Comparison of ENCODE assay signal across 11 cellular contexts in the genomic region with DNA sequence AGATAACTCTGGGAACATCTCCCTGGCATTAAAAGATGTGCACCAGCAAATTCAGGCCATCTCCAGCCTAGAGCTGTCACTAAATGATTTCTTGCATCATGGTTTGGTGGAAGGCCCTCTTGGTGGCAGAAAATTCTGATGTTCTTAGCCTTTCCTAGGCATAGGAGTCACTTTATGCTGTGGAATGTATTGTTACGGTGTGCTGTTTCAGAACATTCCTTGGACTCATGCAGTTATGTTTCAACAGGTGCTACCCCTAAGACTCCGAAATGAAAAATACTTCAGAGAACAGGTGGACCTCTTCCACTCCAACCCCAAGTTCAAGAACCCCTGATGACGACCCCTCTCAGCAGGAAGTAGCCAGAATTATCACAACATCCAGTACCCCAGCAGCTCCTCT. TPM values are rescaled to one million over a fixed set of nuclear protein-coding genes. Genes with fewer than 3 reads are reported as not detected.
A peak's percentile ranks its signal among the peaks of the same experiment; 100 is the strongest.
DNase-seq lines count a peak whose midpoint lies in the region; ATAC-seq and TF ChIP-seq lines count a peak whose summit lies in the region.
"Had no signal": no experiment of that assay in that cellular context is flagged by ENCODE, and none has a peak within 500 bp of the region (broad histone marks: within the 10 kb centered on the region; RNA-seq: fewer than 3 reads in every experiment).

No MANE protein-coding gene starts in this region.

- H3K4me1 ChIP-seq in cardiac muscle cell (ENCODE audit: low read depth) (no peaks in the 10 kb centered on the region), adipocyte (ENCODE audit: control insufficient read depth, insufficient read depth, low read length) (peaks cover 29% of the 10 kb centered on the region), lower lobe of right lung (peaks cover 7% of the 10 kb centered on the region)

- H3K27ac ChIP-seq in cardiac muscle cell, result no peak overlapping the region
- no peak overlapping the region for H3K27ac ChIP-seq in lower lobe of right lung

- H3K36me3 Mint-ChIP-seq in type B pancreatic cell, result no peaks in the 10 kb centered on the region
- H3K36me3 Mint-ChIP-seq: activated naive CD4-positive, alpha-beta T cell treated with anti-CD3 and anti-CD28 coated beads, Interleukin-2, amount 50 U/mL, for 24 hours; CD4-positive, alpha-beta memory T cell had no signal

- no peaks in the 10 kb centered on the region for H3K27me3 Mint-ChIP-seq in type B pancreatic cell
- H3K27me3 Mint-ChIP-seq: activated naive CD4-positive, alpha-beta T cell treated with anti-CD3 and anti-CD28 coated beads, Interleukin-2, amount 50 U/mL, for 24 hours; CD4-positive, alpha-beta memory T cell had no signal

- H3K4me3 Mint-ChIP-seq in type B pancreatic cell, result no peak overlapping the region
- H3K4me3 Mint-ChIP-seq: activated naive CD4-positive, alpha-beta T cell treated with anti-CD3 and anti-CD28 coated beads, Interleukin-2, amount 50 U/mL, for 24 hours; CD4-positive, alpha-beta memory T cell had no signal

- no peaks in the 10 kb centered on the region for H3K36me3 ChIP-seq in cardiac muscle cell
- no peaks in the 10 kb centered on the region for H3K36me3 ChIP-seq in adipocyte (ENCODE audit: control insufficient read depth, insufficient read depth, low read length, severe bottlenecking)
- no peaks in the 10 kb centered on the region for H3K36me3 ChIP-seq in lower lobe of right lung

- H3K9ac ChIP-seq in adipocyte (ENCODE audit: low read length), result peak overlapping the region; percentile 64

- TF ChIP-seq CTCF in cardiac muscle cell (IDR thresholded peaks at IDR 0.05; ENCODE audit: low read depth, low read length) (peak; percentile 45), lower lobe of right lung (IDR thresholded peaks at IDR 0.05) (peak; percentile 8), type B pancreatic cell (conservative IDR thresholded peaks at IDR 0.05) (peak; percentile 51)

- H3K27ac Mint-ChIP-seq in type B pancreatic cell, result no peak overlapping the region
- H3K27ac Mint-ChIP-seq: activated naive CD4-positive, alpha-beta T cell treated with anti-CD3 and anti-CD28 coated beads, Interleukin-2, amount 50 U/mL, for 24 hours had no signal

- intact Hi-C loops in cardiac septum (cut with DNase I), result no loop called here
- intact Hi-C loops in lower lobe of right lung (cut with DNase I), result no loop called here

- H3K9me3 ChIP-seq in cardiac muscle cell (ENCODE audit: low read depth), result no peaks in the 10 kb centered on the region
- H3K9me3 ChIP-seq in adipocyte (ENCODE audit: control insufficient read depth, low read length), result no peaks in the 10 kb centered on the region
- no peaks in the 10 kb centered on the region for H3K9me3 ChIP-seq in lower lobe of right lung

- ATAC-seq in lower lobe of right lung (peak in 1 of 2 donors; percentile 36), HG02642 (IDR thresholded peaks at IDR 0.05; ENCODE audit: poor library complexity, unreplicated experiment) (no peak)

- no peaks in the 10 kb centered on the region for H3K9me3 Mint-ChIP-seq in type B pancreatic cell
- H3K9me3 Mint-ChIP-seq: activated naive CD4-positive, alpha-beta T cell treated with anti-CD3 and anti-CD28 coated beads, Interleukin-2, amount 50 U/mL, for 24 hours had no signal

- peak in 1 of 2 donors; percentile 59 for DNase-seq in cardiac muscle cell (ENCODE audit: low read depth in 1 of 2, low spot score in 1 of 2)
- no peak for DNase-seq in cardiac septum (ENCODE audit: low spot score)
- DNase-seq in adipocyte (ENCODE audit: low read depth), result peak; percentile 57
- no peak for DNase-seq in lower lobe of right lung
- DNase-seq in type B pancreatic cell (ENCODE audit: extremely low spot score, unreplicated experiment), result no peak
- no peak for DNase-seq in stimulated activated CD4-positive, alpha-beta T cell treated with anti-CD3 and anti-CD28 coated beads, Interleukin-4, amount 100 ng/mL, for 4 hours
- DNase-seq in stimulated activated CD4-positive, alpha-beta T cell treated with anti-CD3 and anti-CD28 coated beads, Interleukin-1b, Interleukin-23, amount 100 ng/mL, for 48 hours, result no peak
- DNase-seq: CD4-positive, alpha-beta memory T cell; NCI-H2081 treated with DMSO at 0.1 percent for 48 hours had no signal

- H3K4me3 ChIP-seq in cardiac muscle cell (no peak overlapping the region), adipocyte (ENCODE audit: low read length) (no peak overlapping the region), lower lobe of right lung (no peak overlapping the region)

- H3K27me3 ChIP-seq in cardiac muscle cell (no peaks in the 10 kb centered on the region), adipocyte (replicated peaks; ENCODE audit: control insufficient read depth, insufficient read depth, low read length) (no peaks in the 10 kb centered on the region), lower lobe of right lung (ENCODE audit: low read depth) (no peaks in the 10 kb centered on the region)

- H3K4me1 Mint-ChIP-seq in type B pancreatic cell (ENCODE audit: unreplicated experiment), result peaks cover 22% of the 10 kb centered on the region
- H3K4me1 Mint-ChIP-seq: activated naive CD4-positive, alpha-beta T cell treated with anti-CD3 and anti-CD28 coated beads, Interleukin-2, amount 50 U/mL, for 24 hours; CD4-positive, alpha-beta memory T cell had no signal

RNA-seq across cellular contexts. Expression of a gene that starts 20.3 kb away (rescaled TPM):
- total RNA-seq in cardiac muscle cell (25.4 and 28.6 TPM in 2 replicates), cardiac septum (13.8 TPM), lower lobe of right lung (68.2 TPM), type B pancreatic cell (ENCODE audit: low replicate concordance) (67.9 and 82.0 TPM in 2 replicates)
- polyA plus RNA-seq in cardiac muscle cell, result 40.6 and 46.4 TPM in 2 replicates
